In the genomic region with DNA sequence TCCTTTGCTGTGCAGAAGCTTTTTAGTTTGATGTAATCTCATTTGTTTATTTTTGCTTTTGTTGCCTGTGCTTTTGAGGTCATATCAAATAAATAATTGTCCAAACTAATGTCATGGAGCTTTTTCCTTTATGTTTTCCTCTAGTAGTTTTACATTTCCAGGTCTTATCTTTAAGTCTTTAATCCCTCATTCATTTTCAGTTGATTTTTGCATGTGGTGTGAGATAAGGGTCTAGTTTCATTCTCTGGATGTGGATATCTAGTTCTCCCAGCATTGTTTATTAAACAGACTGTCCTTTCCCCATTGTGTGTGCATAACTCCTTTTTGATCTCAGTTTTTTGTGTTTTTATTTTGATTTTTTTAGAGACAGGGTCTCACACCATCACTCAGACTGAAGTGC, we compare ENCODE assay signal across 21 cellular contexts.
"Had no signal": no experiment of that assay in that cellular context is flagged by ENCODE, and none has a peak within 500 bp of the region (broad histone marks: within the 10 kb centered on the region; RNA-seq: fewer than 3 reads in every experiment).

No MANE protein-coding gene starts in this region.

- H3K9me3 ChIP-seq: colonic mucosa, esophagus squamous epithelium, gastrocnemius medialis, heart right ventricle, left lung, lower lobe of right lung had no signal

- H3K4me3 Mint-ChIP-seq: dendritic cell treated with granulocyte-macrophage colony-stimulating factor and Interleukin-4, amounts not matched to agents 40 ng/mL and 50 ng/mL, for 4 days; effector memory CD8-positive, alpha-beta T cell; endodermal cell had no signal

- H3K4me1 ChIP-seq: colonic mucosa, gastrocnemius medialis, left lung, lower lobe of right lung had no signal

- H3K9me3 Mint-ChIP-seq: dendritic cell treated with granulocyte-macrophage colony-stimulating factor and Interleukin-4, amounts not matched to agents 40 ng/mL and 50 ng/mL, for 4 days; effector memory CD8-positive, alpha-beta T cell; endodermal cell had no signal

- H3K27ac Mint-ChIP-seq: dendritic cell treated with granulocyte-macrophage colony-stimulating factor and Interleukin-4, amounts not matched to agents 40 ng/mL and 50 ng/mL, for 4 days; effector memory CD8-positive, alpha-beta T cell; endodermal cell had no signal

- H3K27ac ChIP-seq: colonic mucosa, epithelial cell of prostate, esophagus squamous epithelium, gastrocnemius medialis, heart right ventricle, left lung, lower lobe of right lung had no signal

- DNase-seq: colonic mucosa; cortex of kidney; effector CD8-positive, alpha-beta T cell; effector memory CD8-positive, alpha-beta T cell; endodermal cell; esophagus squamous epithelium; foreskin fibroblast; foreskin melanocyte; gastrocnemius medialis; glutamatergic neuron; head of caudate nucleus; heart right ventricle; hippocampal formation; left cardiac atrium; left lung; left ventricle myocardium superior; lower lobe of right lung; mesenchymal stem cell; midbrain had no signal

- H3K36me3 ChIP-seq: colonic mucosa, esophagus squamous epithelium, gastrocnemius medialis, heart right ventricle, left lung, lower lobe of right lung had no signal

- H3K27me3 Mint-ChIP-seq: dendritic cell treated with granulocyte-macrophage colony-stimulating factor and Interleukin-4, amounts not matched to agents 40 ng/mL and 50 ng/mL, for 4 days; effector memory CD8-positive, alpha-beta T cell had no signal

- H3K4me3 ChIP-seq: colonic mucosa, esophagus squamous epithelium, gastrocnemius medialis, heart right ventricle, left lung, lower lobe of right lung had no signal
